Comparison of ENCODE assay signal across 32 cellular contexts in the genomic region with DNA sequence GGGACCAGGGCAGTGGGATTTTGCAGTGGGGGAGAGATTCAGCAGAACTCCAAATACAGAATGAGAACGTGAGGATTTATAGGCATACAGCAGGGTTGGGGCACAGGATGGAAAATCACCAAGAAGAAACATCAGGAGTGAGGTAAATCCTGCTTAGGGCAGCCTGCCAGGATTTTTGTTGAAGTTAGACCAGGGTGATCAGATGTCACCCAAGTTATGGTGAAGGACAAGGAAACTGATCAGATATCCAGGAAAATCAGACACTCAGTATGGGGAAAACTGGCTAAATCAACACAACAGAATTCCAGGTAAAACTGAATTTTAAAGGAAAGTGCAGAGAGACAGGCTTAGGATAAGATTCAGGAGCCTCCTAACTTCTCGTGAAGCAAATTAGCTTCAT.
"Had no signal": no experiment of that assay in that cellular context is flagged by ENCODE, and none has a peak within 500 bp of the region (broad histone marks: within the 10 kb centered on the region; RNA-seq: fewer than 3 reads in every experiment).

No MANE protein-coding gene starts in this region.

- H3K27me3 ChIP-seq: adrenal gland had no signal

- H3K36me3 Mint-ChIP-seq: activated naive CD4-positive, alpha-beta T cell treated with anti-CD3 and anti-CD28 coated beads, Interleukin-2, amount 10 ng/mL, durations not matched to agents 7 days and 5 days; activated naive CD4-positive, alpha-beta T cell treated with anti-CD3 and anti-CD28 coated beads, Interleukin-2, amount 50 U/mL, for 72 hours had no signal

- ATAC-seq: activated naive CD8-positive, alpha-beta T cell treated with anti-CD3 and anti-CD28 coated beads, Interleukin-2, amount 50 U/mL, for 24 hours; activated T-cell treated with anti-CD3 and anti-CD28 coated beads, Interleukin-2, amount 50 U/mL, for 72 hours; body of pancreas; effector memory CD8-positive, alpha-beta T cell; gastroesophageal sphincter; heart right ventricle; WTC11 had no signal

- H3K9me3 ChIP-seq: adrenal gland, body of pancreas, esophagus squamous epithelium, gastroesophageal sphincter, heart right ventricle had no signal

- H3K27ac Mint-ChIP-seq: activated CD4-positive, alpha-beta memory T cell treated with anti-CD3 and anti-CD28 coated beads, Interleukin-2, amount 10 ng/mL, durations not matched to agents 7 days and 5 days; activated CD4-positive, alpha-beta T cell treated with anti-CD3 and anti-CD28 coated beads, Interleukin-2, amount 10 ng/mL, durations not matched to agents 7 days and 5 days; activated naive CD4-positive, alpha-beta T cell treated with anti-CD3 and anti-CD28 coated beads, Interleukin-2, amount 10 ng/mL, durations not matched to agents 7 days and 5 days; activated naive CD4-positive, alpha-beta T cell treated with anti-CD3 and anti-CD28 coated beads, Interleukin-2, amount 50 U/mL, for 72 hours; activated naive CD8-positive, alpha-beta T cell treated with anti-CD3 and anti-CD28 coated beads, Interleukin-2, amount 50 U/mL, for 24 hours; activated T-cell treated with anti-CD3 and anti-CD28 coated beads, Interleukin-2, amount 50 U/mL, for 24 hours; activated T-cell treated with anti-CD3 and anti-CD28 coated beads, Interleukin-2, amount 50 U/mL, for 72 hours; effector memory CD8-positive, alpha-beta T cell; WTC11 had no signal

- H3K4me1 Mint-ChIP-seq: WTC11 had no signal

- H3K9me3 Mint-ChIP-seq: activated CD4-positive, alpha-beta memory T cell treated with anti-CD3 and anti-CD28 coated beads, Interleukin-2, amount 10 ng/mL, durations not matched to agents 7 days and 5 days; activated CD4-positive, alpha-beta T cell treated with anti-CD3 and anti-CD28 coated beads, Interleukin-2, amount 10 ng/mL, durations not matched to agents 7 days and 5 days; activated naive CD4-positive, alpha-beta T cell treated with anti-CD3 and anti-CD28 coated beads, Interleukin-2, amount 10 ng/mL, durations not matched to agents 7 days and 5 days; activated naive CD4-positive, alpha-beta T cell treated with anti-CD3 and anti-CD28 coated beads, Interleukin-2, amount 50 U/mL, for 72 hours; activated naive CD8-positive, alpha-beta T cell treated with anti-CD3 and anti-CD28 coated beads, Interleukin-2, amount 50 U/mL, for 24 hours; activated T-cell treated with anti-CD3 and anti-CD28 coated beads, Interleukin-2, amount 50 U/mL, for 24 hours; activated T-cell treated with anti-CD3 and anti-CD28 coated beads, Interleukin-2, amount 50 U/mL, for 72 hours; effector memory CD8-positive, alpha-beta T cell had no signal

- H3K4me1 ChIP-seq: adrenal gland, body of pancreas, esophagus squamous epithelium, gastroesophageal sphincter, heart right ventricle had no signal

- H3K4me3 ChIP-seq: adrenal gland, body of pancreas, esophagus squamous epithelium, gastroesophageal sphincter, heart right ventricle had no signal

- H3K27ac ChIP-seq: adrenal gland, body of pancreas, esophagus squamous epithelium, gastroesophageal sphincter, heart right ventricle, VCaP had no signal

- H3K36me3 ChIP-seq: adrenal gland, esophagus squamous epithelium, gastroesophageal sphincter, heart right ventricle had no signal

- H3K4me3 Mint-ChIP-seq: activated CD4-positive, alpha-beta memory T cell treated with anti-CD3 and anti-CD28 coated beads, Interleukin-2, amount 10 ng/mL, durations not matched to agents 7 days and 5 days; activated CD4-positive, alpha-beta T cell treated with anti-CD3 and anti-CD28 coated beads, Interleukin-2, amount 10 ng/mL, durations not matched to agents 7 days and 5 days; activated naive CD4-positive, alpha-beta T cell treated with anti-CD3 and anti-CD28 coated beads, Interleukin-2, amount 10 ng/mL, durations not matched to agents 7 days and 5 days; activated naive CD8-positive, alpha-beta T cell treated with anti-CD3 and anti-CD28 coated beads, Interleukin-2, amount 50 U/mL, for 24 hours; activated T-cell treated with anti-CD3 and anti-CD28 coated beads, Interleukin-2, amount 50 U/mL, for 24 hours; activated T-cell treated with anti-CD3 and anti-CD28 coated beads, Interleukin-2, amount 50 U/mL, for 72 hours; effector memory CD8-positive, alpha-beta T cell; WTC11 had no signal

- DNase-seq: activated CD4-positive, alpha-beta memory T cell treated with anti-CD3 and anti-CD28 coated beads, Interleukin-2, amount 10 ng/mL, durations not matched to agents 7 days and 5 days; activated CD4-positive, alpha-beta T cell treated with anti-CD3 and anti-CD28 coated beads for 1 hour; activated CD4-positive, alpha-beta T cell treated with anti-CD3 and anti-CD28 coated beads for 4 hours; activated CD4-positive, alpha-beta T cell treated with anti-CD3 and anti-CD28 coated beads, Interleukin-2, amount 10 ng/mL, durations not matched to agents 7 days and 5 days; activated CD4-positive, alpha-beta T cell treated with anti-CD3 and anti-CD28 coated beads, Interleukin-2, amount 50 U/mL, for 4 hours; activated CD8-positive, alpha-beta memory T cell treated with anti-CD3 and anti-CD28 coated beads, Interleukin-2, amount 50 U/mL, for 48 hours; activated gamma-delta T cell; activated naive CD4-positive, alpha-beta T cell; activated naive CD4-positive, alpha-beta T cell treated with anti-CD3 and anti-CD28 coated beads, Interleukin-2, amount 10 ng/mL, durations not matched to agents 7 days and 5 days; activated naive CD8-positive, alpha-beta T cell treated with anti-CD3 and anti-CD28 coated beads, Interleukin-2, amount 50 U/mL, for 24 hours; activated T-cell treated with anti-CD3 and anti-CD28 coated beads for 4 hours; activated T-cell treated with anti-CD3 and anti-CD28 coated beads, Interleukin-2, amount 50 U/mL, for 24 hours; activated T-cell treated with anti-CD3 and anti-CD28 coated beads, Interleukin-2, amount 50 U/mL, for 72 hours; adrenal gland; amygdala; aorta; body of pancreas; caudate nucleus; cortex of kidney; dermis blood vessel endothelial cell; effector CD4-positive, alpha-beta T cell; effector memory CD8-positive, alpha-beta T cell; erythroblast; esophagus squamous epithelium; foreskin melanocyte; heart right ventricle; T-helper 1 cell; T-helper 2 cell had no signal
